ENCODE assay signal across 15 cellular contexts in genomic region chr15:76293361-76293760, GRCh38. TPM values are rescaled to one million over a fixed set of nuclear protein-coding genes. Genes with fewer than 3 reads are reported as not detected.
DNase-seq lines count a peak whose midpoint lies in the region; ATAC-seq and TF ChIP-seq lines count a peak whose summit lies in the region.
"Had no signal": no experiment of that assay in that cellular context is flagged by ENCODE, and none has a peak within 500 bp of the region (broad histone marks: within the 10 kb centered on the region; RNA-seq: fewer than 3 reads in every experiment).

No MANE protein-coding gene starts in this region.

- ATAC-seq in activated T-helper 17 cell treated with anti-CD3 and anti-CD28 coated beads, Interleukin-2, amount 50 U/mL, for 72 hours (replicated peaks), result peak; percentile 100
- no peak for ATAC-seq in HG02970 (IDR thresholded peaks at IDR 0.05; ENCODE audit: low FRiP score, unreplicated experiment)
- ATAC-seq: right cardiac atrium had no signal

- H3K27me3 Mint-ChIP-seq in activated T-helper 17 cell treated with anti-CD3 and anti-CD28 coated beads, Interleukin-2, amount 50 U/mL, for 72 hours, result no peaks in the 10 kb centered on the region

- DNase-seq in NOMO-1 treated with DMSO at 0.1 percent for 48 hours (lab: John Stamatoyannopoulos, UW; ENCODE audit: unreplicated experiment) (peak; percentile 9), NOMO-1 treated with dmso at 0.1 percent for 144 hours (lab: John Stamatoyannopoulos, UW; ENCODE audit: unreplicated experiment) (no peak), GM10248 (ENCODE audit: extremely low spot score) (peak; percentile 22), iris pigment epithelial cell (ENCODE audit: low read depth) (peak; percentile 41), OCI-M2 (lab: John Stamatoyannopoulos, UW; ENCODE audit: unreplicated experiment) (no peak), retina (no peak)
- DNase-seq: dorsolateral prefrontal cortex; NCI-H1092 treated with DMSO at 0.1 percent for 48 hours; NCI-H2171 treated with DMSO at 0.1 percent for 48 hours; right cardiac atrium; stimulated activated CD4-positive, alpha-beta T cell treated with anti-CD3 and anti-CD28 coated beads, Interleukin-2, amount 100 ng/mL, for 48 hours had no signal

- CTCF ChIA-PET in GM10248 (lab: Yijun Ruan, JAX), result interaction anchor here (1.0 to 1.6 kb wide), 2 partner anchors 12 to 58 kb away, joined by 3 to 4 read pairs; no protein-coding TSS in a partner anchor

- peak overlapping the region; percentile 39 for H3K27ac Mint-ChIP-seq in activated T-helper 17 cell treated with anti-CD3 and anti-CD28 coated beads, Interleukin-2, amount 50 U/mL, for 72 hours
- H3K27ac Mint-ChIP-seq: neural progenitor cell had no signal

- H3K36me3 Mint-ChIP-seq in activated T-helper 17 cell treated with anti-CD3 and anti-CD28 coated beads, Interleukin-2, amount 50 U/mL, for 72 hours (ENCODE audit: low read depth), result peaks cover 41% of the 10 kb centered on the region

- H3K4me1 Mint-ChIP-seq in activated T-helper 17 cell treated with anti-CD3 and anti-CD28 coated beads, Interleukin-2, amount 50 U/mL, for 72 hours, result peaks cover 18% of the 10 kb centered on the region
- H3K4me1 Mint-ChIP-seq: neural progenitor cell had no signal

- no peak for TF ChIP-seq CTCF in GM10248 (IDR thresholded peaks at IDR 0.05; ENCODE audit: control extremely low read depth, extremely low read depth, low read depth, missing control alignments)

- no peak overlapping the region for H3K4me3 Mint-ChIP-seq in activated T-helper 17 cell treated with anti-CD3 and anti-CD28 coated beads, Interleukin-2, amount 50 U/mL, for 72 hours
- H3K4me3 Mint-ChIP-seq: neural progenitor cell had no signal

- no peaks in the 10 kb centered on the region for H3K9me3 Mint-ChIP-seq in activated T-helper 17 cell treated with anti-CD3 and anti-CD28 coated beads, Interleukin-2, amount 50 U/mL, for 72 hours
- H3K9me3 Mint-ChIP-seq: neural progenitor cell had no signal

- POLR2A ChIA-PET in GM10248 (lab: Yijun Ruan, JAX), result no interaction called here

RNA-seq across cellular contexts. Expression of gene ETFA, which starts 17.9 kb away (rescaled TPM):
- total RNA-seq in activated T-helper 17 cell treated with anti-CD3 and anti-CD28 coated beads, Interleukin-2, amount 50 U/mL, for 72 hours, result 100 to 1,000 TPM; 113 to 185 TPM

RNA-seq across cellular contexts. Expression of gene ISL2, which starts 43.2 kb away (rescaled TPM):
- total RNA-seq in activated T-helper 17 cell treated with anti-CD3 and anti-CD28 coated beads, Interleukin-2, amount 50 U/mL, for 72 hours, result under 1 TPM in 1 of 2 donors, not detected in 1; 0.35 TPM
- total RNA-seq: right cardiac atrium, SK-MEL-5 had no signal

Comparison
In these comparisons a context has a peak if more than half of its experiments do, and no peak if none do; other contexts are left out.
1. DNase-seq: peak in NOMO-1 treated with DMSO at 0.1 percent for 48 hours (single experiment), GM10248 (single experiment) and iris pigment epithelial cell (single experiment); none in NOMO-1 treated with dmso at 0.1 percent for 144 hours (single experiment), OCI-M2 (single experiment) and retina (single experiment).